In genomic region chr2:165610591-165611029, GRCh38 we compare ENCODE assay signal across 13 cellular contexts.
DNase-seq lines count a peak whose midpoint lies in the region; ATAC-seq and TF ChIP-seq lines count a peak whose summit lies in the region.
"Had no signal": no experiment of that assay in that cellular context is flagged by ENCODE, and none has a peak within 500 bp of the region (broad histone marks: within the 10 kb centered on the region; RNA-seq: fewer than 3 reads in every experiment).

No MANE protein-coding gene starts in this region.

- H3K4me3 ChIP-seq in DND-41 (ENCODE audit: low read depth in 1 of 2, low read length in 2 of 2) = no peak overlapping the region
- H3K4me3 ChIP-seq in HEK293 (ENCODE audit: low read depth, low read length) = no peak overlapping the region
- H3K4me3 ChIP-seq in vagina = no peak overlapping the region

- CTCF ChIA-PET in HEK293 (lab: Yijun Ruan, JAX) = no interaction called here

- no peaks in the 10 kb centered on the region for H3K27me3 ChIP-seq in DND-41 (ENCODE audit: insufficient read depth, low read length, poor library complexity)
- H3K27me3 ChIP-seq in foreskin keratinocyte = no peaks in the 10 kb centered on the region
- H3K27me3 ChIP-seq in vagina = no peaks in the 10 kb centered on the region

- H3K79me2 ChIP-seq in DND-41 (ENCODE audit: insufficient read depth, low read length) = no peaks in the 10 kb centered on the region

- H3K36me3 ChIP-seq in DND-41 (ENCODE audit: insufficient read depth, low read length) (no peaks in the 10 kb centered on the region), HEK293 (ENCODE audit: control insufficient read depth in 2 of 2, insufficient read depth in 1 of 2, low read length in 2 of 2) (no peaks in the 10 kb centered on the region), vagina (no peaks in the 10 kb centered on the region)

- peak overlapping the region; percentile 11; the same call in 1 of the 2 replicates for H3K4me2 ChIP-seq in DND-41 (ENCODE audit: insufficient read depth, low read length)

- H3K4me1 ChIP-seq in DND-41 (ENCODE audit: insufficient read depth, low read length) = peaks cover 4% of the 10 kb centered on the region; the same call in 1 of the 2 replicates
- H3K4me1 ChIP-seq in HEK293 (ENCODE audit: control insufficient read depth, insufficient read depth, low read length) = peaks cover 4% of the 10 kb centered on the region
- no peaks in the 10 kb centered on the region for H3K4me1 ChIP-seq in foreskin keratinocyte
- no peaks in the 10 kb centered on the region for H3K4me1 ChIP-seq in vagina

- no peak for TF ChIP-seq CTCF in DND-41 (IDR thresholded peaks at IDR 0.05; ENCODE audit: borderline replicate concordance, extremely low read depth, low read length, poor library complexity, severe bottlenecking)
- no peak for TF ChIP-seq CTCF in HEK293 (tag by site-specific recombination; IDR thresholded peaks at IDR 0.05)
- TF ChIP-seq CTCF in foreskin keratinocyte (conservative IDR thresholded peaks at IDR 0.05) = no peak
- no peak for TF ChIP-seq CTCF in vagina (IDR thresholded peaks at IDR 0.05)

- intact Hi-C loops in vagina (cut with DNase I) = no loop called here

- no peaks in the 10 kb centered on the region for H4K20me1 ChIP-seq in DND-41 (ENCODE audit: insufficient read depth, low read length)

- H2AFZ ChIP-seq in DND-41 (ENCODE audit: low read depth, low read length) = no peak overlapping the region

- DNase-seq in DND-41 (peak; percentile 18), NCI-H510A (lab: John Stamatoyannopoulos, UW) (peak; percentile 3), foreskin keratinocyte (no peak), vagina (ENCODE audit: extremely low spot score in 2 of 2) (no peak), T-helper 9 cell (no peak)
- no peak for DNase-seq in stimulated activated CD4-positive, alpha-beta T cell treated with anti-CD3 and anti-CD28 coated beads, Interleukin-1b, Interleukin-23, amount 100 ng/mL, for 48 hours
- DNase-seq: activated naive CD8-positive, alpha-beta T cell treated with anti-CD3 and anti-CD28 coated beads, Interleukin-2, amount 10 ng/mL, durations not matched to agents 7 days and 5 days; DMS 273 treated with DMSO at 0.1 percent for 48 hours; PC-3; stimulated activated CD4-positive, alpha-beta T cell treated with anti-CD3 and anti-CD28 coated beads, Interleukin-12 subunit alpha, Interleukin-12 subunit beta, amount 100 ng/mL, for 4 hours had no signal

- H3K9me3 ChIP-seq in DND-41 (ENCODE audit: insufficient read depth, low read length, severe bottlenecking) = no peaks in the 10 kb centered on the region
- H3K9me3 ChIP-seq in HEK293 (ENCODE audit: control insufficient read depth, insufficient read depth, low read depth, low read length) = no peaks in the 10 kb centered on the region
- no peaks in the 10 kb centered on the region for H3K9me3 ChIP-seq in vagina

- no peak for TF ChIP-seq POLR2A in vagina (IDR thresholded peaks at IDR 0.05)

- ATAC-seq in DND-41 (ENCODE audit: insufficient read depth, low read depth) (peak; percentile 80), foreskin keratinocyte (peak; percentile 31), GM21717 (IDR thresholded peaks at IDR 0.05; ENCODE audit: unreplicated experiment) (no peak)
- ATAC-seq: left lobe of liver had no signal

- no peak overlapping the region for H3K9ac ChIP-seq in DND-41 (ENCODE audit: low read depth, low read length)

- H3K27ac ChIP-seq in DND-41 (ENCODE audit: low read length) (no peak overlapping the region), HEK293 (ENCODE audit: extremely low read depth, low read depth, low read length) (no peak overlapping the region), foreskin keratinocyte (no peak overlapping the region), vagina (no peak overlapping the region)

- POLR2A ChIA-PET in HEK293 (lab: Yijun Ruan, JAX) = no interaction called here

TF ChIP-seq in HEK293, 187 proteins besides CTCF, POLR2A, EP300 and RAD21 (continues in another document):
- TF ChIP-seq, protein P1, sequence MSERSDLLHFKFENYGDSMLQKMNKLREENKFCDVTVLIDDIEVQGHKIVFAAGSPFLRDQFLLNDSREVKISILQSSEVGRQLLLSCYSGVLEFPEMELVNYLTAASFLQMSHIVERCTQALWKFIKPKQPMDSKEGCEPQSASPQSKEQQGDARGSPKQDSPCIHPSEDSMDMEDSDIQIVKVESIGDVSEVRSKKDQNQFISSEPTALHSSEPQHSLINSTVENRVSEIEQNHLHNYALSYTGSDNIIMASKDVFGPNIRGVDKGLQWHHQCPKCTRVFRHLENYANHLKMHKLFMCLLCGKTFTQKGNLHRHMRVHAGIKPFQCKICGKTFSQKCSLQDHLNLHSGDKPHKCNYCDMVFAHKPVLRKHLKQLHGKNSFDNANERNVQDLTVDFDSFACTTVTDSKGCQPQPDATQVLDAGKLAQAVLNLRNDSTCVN (tag by site-specific recombination; optimal IDR thresholded peaks at IDR 0.05) = no peak
- TF ChIP-seq PRDM6 (tag by site-specific recombination; IDR thresholded peaks at IDR 0.05) (peak; percentile 80; the same call in 1 of the 2 replicates), ZNF677 (tag by site-specific recombination; IDR thresholded peaks at IDR 0.05) (no peak), ZFP37 (tag by site-specific recombination; IDR thresholded peaks at IDR 0.05) (no peak), ZNF837 (tag by site-specific recombination; IDR thresholded peaks at IDR 0.05) (no peak), ZBTB17 (tag by site-specific recombination; IDR thresholded peaks at IDR 0.05) (peak; percentile 60), ZSCAN5A (tag by site-specific recombination; IDR thresholded peaks at IDR 0.05) (no peak), ZNF133 (tag by site-specific recombination; IDR thresholded peaks at IDR 0.05) (no peak), SCRT2 (tag by site-specific recombination; IDR thresholded peaks at IDR 0.05) (peak; percentile 96), BCL6B (tag by site-specific recombination; IDR thresholded peaks at IDR 0.05) (0 out of 2 replicates have a peak, but pooled peaks have one; percentile 10), ZNF311 (tag by site-specific recombination; IDR thresholded peaks at IDR 0.05; ENCODE audit: borderline replicate concordance) (no peak)
- TF ChIP-seq, protein P2, sequence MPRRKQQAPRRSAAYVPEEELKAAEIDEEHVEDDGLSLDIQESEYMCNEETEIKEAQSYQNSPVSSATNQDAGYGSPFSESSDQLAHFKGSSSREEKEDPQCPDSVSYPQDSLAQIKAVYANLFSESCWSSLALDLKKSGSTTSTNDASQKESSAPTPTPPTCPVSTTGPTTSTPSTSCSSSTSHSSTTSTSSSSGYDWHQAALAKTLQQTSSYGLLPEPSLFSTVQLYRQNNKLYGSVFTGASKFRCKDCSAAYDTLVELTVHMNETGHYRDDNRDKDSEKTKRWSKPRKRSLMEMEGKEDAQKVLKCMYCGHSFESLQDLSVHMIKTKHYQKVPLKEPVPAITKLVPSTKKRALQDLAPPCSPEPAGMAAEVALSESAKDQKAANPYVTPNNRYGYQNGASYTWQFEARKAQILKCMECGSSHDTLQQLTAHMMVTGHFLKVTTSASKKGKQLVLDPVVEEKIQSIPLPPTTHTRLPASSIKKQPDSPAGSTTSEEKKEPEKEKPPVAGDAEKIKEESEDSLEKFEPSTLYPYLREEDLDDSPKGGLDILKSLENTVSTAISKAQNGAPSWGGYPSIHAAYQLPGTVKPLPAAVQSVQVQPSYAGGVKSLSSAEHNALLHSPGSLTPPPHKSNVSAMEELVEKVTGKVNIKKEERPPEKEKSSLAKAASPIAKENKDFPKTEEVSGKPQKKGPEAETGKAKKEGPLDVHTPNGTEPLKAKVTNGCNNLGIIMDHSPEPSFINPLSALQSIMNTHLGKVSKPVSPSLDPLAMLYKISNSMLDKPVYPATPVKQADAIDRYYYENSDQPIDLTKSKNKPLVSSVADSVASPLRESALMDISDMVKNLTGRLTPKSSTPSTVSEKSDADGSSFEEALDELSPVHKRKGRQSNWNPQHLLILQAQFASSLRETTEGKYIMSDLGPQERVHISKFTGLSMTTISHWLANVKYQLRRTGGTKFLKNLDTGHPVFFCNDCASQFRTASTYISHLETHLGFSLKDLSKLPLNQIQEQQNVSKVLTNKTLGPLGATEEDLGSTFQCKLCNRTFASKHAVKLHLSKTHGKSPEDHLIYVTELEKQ (tag by site-specific recombination; IDR thresholded peaks at IDR 0.05; ENCODE audit: borderline replicate concordance) = no peak

Comparison
In these comparisons a context has a peak if more than half of its experiments do, and no peak if none do; other contexts are left out.
1. DNase-seq: peak in DND-41 (single experiment) and NCI-H510A (single experiment); none in foreskin keratinocyte (0 of 2), vagina (0 of 2), T-helper 9 cell (single experiment) and stimulated activated CD4-positive, alpha-beta T cell treated with anti-CD3 and anti-CD28 coated beads, Interleukin-1b, Interleukin-23, amount 100 ng/mL, for 48 hours (single experiment).